17 cellular contexts compared by ENCODE assay signal in the genomic region with DNA sequence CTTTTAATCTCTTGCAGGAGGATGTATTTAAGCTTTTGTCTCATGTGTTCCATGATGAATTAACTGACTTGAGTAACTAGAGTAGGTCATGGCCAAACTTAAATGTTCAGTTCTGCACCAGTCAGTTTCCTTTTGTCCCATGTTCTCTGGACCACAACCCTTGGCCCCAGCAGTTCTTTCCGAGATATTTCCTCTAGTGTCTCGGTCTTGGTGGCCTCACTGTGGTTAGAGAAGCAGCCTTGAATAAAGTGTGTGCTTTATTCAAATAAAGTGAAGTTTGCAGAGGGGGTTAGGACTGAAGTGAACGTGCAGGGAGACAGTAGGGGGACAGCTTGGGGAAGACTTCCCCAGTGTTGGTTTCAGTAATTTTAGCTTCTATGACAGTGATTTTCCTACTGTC. TPM values are rescaled to one million over a fixed set of nuclear protein-coding genes. Genes with fewer than 3 reads are reported as not detected.
DNase-seq lines count a peak whose midpoint lies in the region; ATAC-seq and TF ChIP-seq lines count a peak whose summit lies in the region.
"Had no signal": no experiment of that assay in that cellular context is flagged by ENCODE, and none has a peak within 500 bp of the region (broad histone marks: within the 10 kb centered on the region; RNA-seq: fewer than 3 reads in every experiment).

No MANE protein-coding gene starts in this region.

- H3K27me3 Mint-ChIP-seq in activated CD4-positive, alpha-beta T cell treated with anti-CD3 and anti-CD28 coated beads, Interleukin-2, amount 10 ng/mL, durations not matched to agents 24 days and 14 days = no peaks in the 10 kb centered on the region
- H3K27me3 Mint-ChIP-seq in activated CD4-positive, alpha-beta memory T cell treated with anti-CD3 and anti-CD28 coated beads, Interleukin-2, amount 10 ng/mL, durations not matched to agents 7 days and 5 days = no peaks in the 10 kb centered on the region
- no peaks in the 10 kb centered on the region for H3K27me3 Mint-ChIP-seq in naive thymus-derived CD8-positive, alpha-beta T cell
- H3K27me3 Mint-ChIP-seq: CD8-positive, alpha-beta memory T cell had no signal

- intact Hi-C loops in activated CD4-positive, alpha-beta T cell treated with anti-CD3 and anti-CD28 coated beads, Interleukin-2, amount 10 ng/mL, durations not matched to agents 24 days and 14 days (cut with micrococcal nuclease) = loop anchor here (1.0 to 10.0 kb wide), 5 partner anchors 13 to 626 kb away; a partner anchor contains a TSS
- intact Hi-C loops in uterus (cut with DNase I; ENCODE audit: low total_unique reads) = no loop called here

- H3K27me3 ChIP-seq in uterus (no peaks in the 10 kb centered on the region), upper lobe of left lung (no peaks in the 10 kb centered on the region)
- H3K27me3 ChIP-seq: vagina had no signal

- H3K36me3 Mint-ChIP-seq in activated CD4-positive, alpha-beta T cell treated with anti-CD3 and anti-CD28 coated beads, Interleukin-2, amount 10 ng/mL, durations not matched to agents 24 days and 14 days (ENCODE audit: low read depth) = peaks cover 37% of the 10 kb centered on the region
- peaks cover 21% of the 10 kb centered on the region for H3K36me3 Mint-ChIP-seq in activated CD4-positive, alpha-beta memory T cell treated with anti-CD3 and anti-CD28 coated beads, Interleukin-2, amount 10 ng/mL, durations not matched to agents 7 days and 5 days (ENCODE audit: low read depth)
- H3K36me3 Mint-ChIP-seq in naive thymus-derived CD8-positive, alpha-beta T cell = peaks cover 0 to 54% (median 8%) of the 10 kb centered on the region in 3 donors

- 73 to 77% methylated on average over 3 of the region's 3 CpGs for WGBS in upper lobe of left lung, 2 donors

- peaks cover 35% of the 10 kb centered on the region for H3K4me1 Mint-ChIP-seq in activated CD4-positive, alpha-beta T cell treated with anti-CD3 and anti-CD28 coated beads, Interleukin-2, amount 10 ng/mL, durations not matched to agents 24 days and 14 days
- peaks cover 32% of the 10 kb centered on the region for H3K4me1 Mint-ChIP-seq in activated CD4-positive, alpha-beta memory T cell treated with anti-CD3 and anti-CD28 coated beads, Interleukin-2, amount 10 ng/mL, durations not matched to agents 7 days and 5 days
- H3K4me1 Mint-ChIP-seq in naive thymus-derived CD8-positive, alpha-beta T cell = peaks cover 12 to 40% (median 31%) of the 10 kb centered on the region in 4 donors

- H3K36me3 ChIP-seq in uterus (no peaks in the 10 kb centered on the region), upper lobe of left lung (peaks cover 22 to 40% (median 30%) of the 10 kb centered on the region in 4 donors)

- TF ChIP-seq POLR2A in uterus (IDR thresholded peaks at IDR 0.05) (no peak), upper lobe of left lung (IDR thresholded peaks at IDR 0.05) (no peak)

- H3K27ac ChIP-seq in uterus = no peak overlapping the region
- H3K27ac ChIP-seq in upper lobe of left lung = no peak overlapping the region
- H3K27ac ChIP-seq: left ventricle myocardium inferior, psoas muscle, vagina, VCaP had no signal

- peak; percentile 56 for ATAC-seq in GM21529 (IDR thresholded peaks at IDR 0.05; ENCODE audit: unreplicated experiment)
- no peak for ATAC-seq in naive thymus-derived CD8-positive, alpha-beta T cell
- ATAC-seq in upper lobe of left lung (ENCODE audit: low FRiP score in 2 of 2) = no peak
- ATAC-seq: K562 had no signal

- no peak for DNase-seq in activated CD4-positive, alpha-beta T cell treated with anti-CD3 and anti-CD28 coated beads, Interleukin-2, amount 10 ng/mL, durations not matched to agents 24 days and 14 days
- DNase-seq in activated CD4-positive, alpha-beta T cell treated with anti-CD3 and anti-CD28 coated beads, Interleukin-2, amount 50 U/mL, for 4 hours = no peak
- no peak for DNase-seq in activated CD4-positive, alpha-beta memory T cell treated with anti-CD3 and anti-CD28 coated beads, Interleukin-2, amount 10 ng/mL, durations not matched to agents 7 days and 5 days
- peak; percentile 67 for DNase-seq in stimulated activated CD4-positive, alpha-beta T cell treated with anti-CD3 and anti-CD28 coated beads, Interleukin-1b, Interleukin-23, amount 100 ng/mL, for 48 hours
- DNase-seq in uterus (no peak), upper lobe of left lung (no peak)
- DNase-seq in naive thymus-derived CD8-positive, alpha-beta T cell = no peak
- DNase-seq: caudate nucleus; CD8-positive, alpha-beta memory T cell; left ventricle myocardium inferior; NCI-H1105 treated with DMSO at 0.1 percent for 48 hours; NCI-H345; psoas muscle had no signal

- peak overlapping the region; percentile 94 for H3K27ac Mint-ChIP-seq in activated CD4-positive, alpha-beta T cell treated with anti-CD3 and anti-CD28 coated beads, Interleukin-2, amount 10 ng/mL, durations not matched to agents 24 days and 14 days
- peak overlapping the region; percentile 16 for H3K27ac Mint-ChIP-seq in activated CD4-positive, alpha-beta memory T cell treated with anti-CD3 and anti-CD28 coated beads, Interleukin-2, amount 10 ng/mL, durations not matched to agents 7 days and 5 days
- H3K27ac Mint-ChIP-seq in naive thymus-derived CD8-positive, alpha-beta T cell = peak overlapping the region in 4 of 10 donors; percentile 30 to 82 (median 45)

- H3K9me3 ChIP-seq in uterus (no peaks in the 10 kb centered on the region), upper lobe of left lung (no peaks in the 10 kb centered on the region)
- H3K9me3 ChIP-seq: left ventricle myocardium inferior, psoas muscle, vagina had no signal

- no peak overlapping the region for H3K4me3 ChIP-seq in uterus
- no peak overlapping the region for H3K4me3 ChIP-seq in upper lobe of left lung
- H3K4me3 ChIP-seq: K562, left ventricle myocardium inferior, psoas muscle, vagina had no signal

- peak overlapping the region; percentile 57 for H3K4me3 Mint-ChIP-seq in activated CD4-positive, alpha-beta T cell treated with anti-CD3 and anti-CD28 coated beads, Interleukin-2, amount 10 ng/mL, durations not matched to agents 24 days and 14 days
- no peak overlapping the region for H3K4me3 Mint-ChIP-seq in activated CD4-positive, alpha-beta memory T cell treated with anti-CD3 and anti-CD28 coated beads, Interleukin-2, amount 10 ng/mL, durations not matched to agents 7 days and 5 days
- no peak overlapping the region for H3K4me3 Mint-ChIP-seq in naive thymus-derived CD8-positive, alpha-beta T cell
- H3K4me3 Mint-ChIP-seq: CD8-positive, alpha-beta memory T cell had no signal

- no peak for TF ChIP-seq EP300 in upper lobe of left lung (IDR thresholded peaks at IDR 0.05)

- H3K9me3 Mint-ChIP-seq in activated CD4-positive, alpha-beta T cell treated with anti-CD3 and anti-CD28 coated beads, Interleukin-2, amount 10 ng/mL, durations not matched to agents 24 days and 14 days = no peaks in the 10 kb centered on the region
- H3K9me3 Mint-ChIP-seq in activated CD4-positive, alpha-beta memory T cell treated with anti-CD3 and anti-CD28 coated beads, Interleukin-2, amount 10 ng/mL, durations not matched to agents 7 days and 5 days = no peaks in the 10 kb centered on the region
- H3K9me3 Mint-ChIP-seq in naive thymus-derived CD8-positive, alpha-beta T cell = no peaks in the 10 kb centered on the region
- H3K9me3 Mint-ChIP-seq: CD8-positive, alpha-beta memory T cell had no signal

- TF ChIP-seq CTCF in uterus (IDR thresholded peaks at IDR 0.05) = no peak
- no peak for TF ChIP-seq CTCF in upper lobe of left lung (IDR thresholded peaks at IDR 0.05)

- CTCF ChIA-PET in activated CD4-positive, alpha-beta memory T cell treated with anti-CD3 and anti-CD28 coated beads, Interleukin-2, amount 10 ng/mL, durations not matched to agents 7 days and 5 days (lab: Charles Lee) = interaction anchor here (0.8 to 1.1 kb wide), 2 partner anchors 13 to 53 kb away, joined by 3 to 4 read pairs; a partner anchor contains a TSS

- H3K4me1 ChIP-seq in uterus (no peaks in the 10 kb centered on the region), upper lobe of left lung (no peaks in the 10 kb centered on the region)

- POLR2A ChIA-PET in activated CD4-positive, alpha-beta memory T cell treated with anti-CD3 and anti-CD28 coated beads, Interleukin-2, amount 10 ng/mL, durations not matched to agents 7 days and 5 days (lab: Charles Lee) = interaction anchor here (0.8 to 1.4 kb wide), 3 partner anchors 13 to 36 kb away, joined by 3 to 4 read pairs (median 3); a partner anchor contains a TSS
- POLR2A ChIA-PET in naive thymus-derived CD8-positive, alpha-beta T cell (lab: Charles Lee) = no interaction called here

RNA-seq across cellular contexts. Expression of a gene that starts 9.3 kb away (rescaled TPM):
- 18.0 and 18.7 TPM in 2 replicates for total RNA-seq in activated CD4-positive, alpha-beta T cell treated with anti-CD3 and anti-CD28 coated beads, Interleukin-2, amount 10 ng/mL, durations not matched to agents 24 days and 14 days
- total RNA-seq in activated CD4-positive, alpha-beta memory T cell treated with anti-CD3 and anti-CD28 coated beads, Interleukin-2, amount 10 ng/mL, durations not matched to agents 7 days and 5 days = 10 to 100 TPM; 13.5 to 14.5 TPM
- 10 to 100 TPM in 1 of 4 donors, 1 to 10 TPM in 3; 2.9 to 14.1 (median 7.7) TPM for total RNA-seq in uterus
- total RNA-seq in naive thymus-derived CD8-positive, alpha-beta T cell = 10 to 100 TPM; 19.2 to 19.7 TPM
- 1 to 10 TPM; 2.9 to 8.6 (median 3.7) TPM for polyA plus RNA-seq in naive thymus-derived CD8-positive, alpha-beta T cell
- 10 to 100 TPM; 10.3 to 33.5 (median 10.9) TPM for total RNA-seq in upper lobe of left lung

RNA-seq across cellular contexts. Expression of a gene that starts 13.2 kb away (rescaled TPM):
- total RNA-seq in activated CD4-positive, alpha-beta T cell treated with anti-CD3 and anti-CD28 coated beads, Interleukin-2, amount 10 ng/mL, durations not matched to agents 24 days and 14 days = 27.2 and 27.4 TPM in 2 replicates
- 10 to 100 TPM; 14.4 to 15.8 TPM for total RNA-seq in activated CD4-positive, alpha-beta memory T cell treated with anti-CD3 and anti-CD28 coated beads, Interleukin-2, amount 10 ng/mL, durations not matched to agents 7 days and 5 days
- total RNA-seq in uterus = 10 to 100 TPM in 3 of 4 donors, 1 to 10 TPM in 1; 2.6 to 26.7 (median 19.3) TPM
- total RNA-seq in naive thymus-derived CD8-positive, alpha-beta T cell = 10 to 100 TPM; 45.2 to 46.0 TPM
- 1 to 10 TPM; 3.6 to 9.0 (median 6.3) TPM for polyA plus RNA-seq in naive thymus-derived CD8-positive, alpha-beta T cell
- 10 to 100 TPM; 12.6 to 46.1 (median 17.5) TPM for total RNA-seq in upper lobe of left lung

RNA-seq across cellular contexts. Expression of a gene that starts 53.4 kb away (rescaled TPM):
- total RNA-seq in activated CD4-positive, alpha-beta T cell treated with anti-CD3 and anti-CD28 coated beads, Interleukin-2, amount 10 ng/mL, durations not matched to agents 24 days and 14 days = 44.7 and 49.9 TPM in 2 replicates
- 10 to 100 TPM; 66.1 to 66.6 TPM for total RNA-seq in activated CD4-positive, alpha-beta memory T cell treated with anti-CD3 and anti-CD28 coated beads, Interleukin-2, amount 10 ng/mL, durations not matched to agents 7 days and 5 days
- total RNA-seq in uterus = 10 to 100 TPM in 3 of 4 donors, 1 to 10 TPM in 1; 3.2 to 36.4 (median 24.1) TPM
- 10 to 100 TPM; 19.1 to 19.5 TPM for total RNA-seq in naive thymus-derived CD8-positive, alpha-beta T cell
- 1 to 10 TPM in 1 of 3 donors, under 1 TPM in 2; 0.66 to 1.1 (median 0.90) TPM for polyA plus RNA-seq in naive thymus-derived CD8-positive, alpha-beta T cell
- total RNA-seq in upper lobe of left lung = 10 to 100 TPM; 20.7 to 35.6 (median 26.7) TPM
